ENCODE assay signal across 9 cellular contexts in the genomic region with DNA sequence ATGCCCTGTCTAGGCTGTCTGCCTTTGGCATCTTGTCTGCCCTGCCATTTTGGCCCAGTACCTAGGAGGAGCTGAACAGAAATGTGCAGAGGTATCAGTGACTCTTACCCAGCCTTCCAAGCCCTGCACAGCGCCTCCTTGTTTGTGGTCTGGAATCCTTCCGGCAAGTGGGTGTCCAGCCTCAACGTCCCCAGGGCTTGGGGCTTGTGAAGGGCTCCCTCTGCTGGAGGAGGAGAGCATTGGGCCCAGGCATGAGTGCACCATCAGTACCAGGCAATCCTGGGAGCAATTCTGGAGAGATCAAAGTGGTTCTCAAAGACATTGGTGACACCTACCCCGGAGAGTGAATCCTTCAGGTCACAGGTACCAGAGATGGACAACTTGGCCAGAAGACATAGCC. TPM values are rescaled to one million over a fixed set of nuclear protein-coding genes. Genes with fewer than 3 reads are reported as not detected.
DNase-seq lines count a peak whose midpoint lies in the region; ATAC-seq and TF ChIP-seq lines count a peak whose summit lies in the region.
"Had no signal": no experiment of that assay in that cellular context is flagged by ENCODE, and none has a peak within 500 bp of the region (broad histone marks: within the 10 kb centered on the region; RNA-seq: fewer than 3 reads in every experiment).

No MANE protein-coding gene starts in this region.

- no peaks in the 10 kb centered on the region for H3K36me3 ChIP-seq in breast epithelium
- H3K36me3 ChIP-seq in Peyer's patch = no peaks in the 10 kb centered on the region
- no peaks in the 10 kb centered on the region for H3K36me3 ChIP-seq in testis (ENCODE audit: low read depth, missing control alignments)

- TF ChIP-seq CTCF in MCF 10A (IDR thresholded peaks at IDR 0.05; ENCODE audit: unreplicated experiment) (peak; percentile 14), breast epithelium (IDR thresholded peaks at IDR 0.05) (peak in 1 of 3 donors; percentile 31), Peyer's patch (IDR thresholded peaks at IDR 0.05) (peak in 5 of 6 experiments; percentile 2 to 55 (median 42)), epithelial cell of esophagus (IDR thresholded peaks at IDR 0.05; ENCODE audit: insufficient read depth, low read depth, low read length, missing control alignments) (no peak), omental fat pad (IDR thresholded peaks at IDR 0.05) (no peak), testis (IDR thresholded peaks at IDR 0.05) (peak in 1 of 3 experiments; percentile 29)

- TF ChIP-seq POLR2A in breast epithelium (IDR thresholded peaks at IDR 0.05) (no peak), Peyer's patch (IDR thresholded peaks at IDR 0.05) (no peak), testis (IDR thresholded peaks at IDR 0.05) (no peak)

- WGBS in testis, 2 donors = 78 to 84% methylated on average over 4 of the region's 4 CpGs

- no peak overlapping the region for H3K4me3 Mint-ChIP-seq in MCF 10A (ENCODE audit: unreplicated experiment)

- POLR2A ChIA-PET in MCF 10A (lab: Yijun Ruan, JAX) = no interaction called here

- no peak overlapping the region for H3K4me3 ChIP-seq in breast epithelium
- no peak overlapping the region for H3K4me3 ChIP-seq in Peyer's patch
- H3K4me3 ChIP-seq in epithelial cell of esophagus (ENCODE audit: low read length) = no peak overlapping the region
- H3K4me3 ChIP-seq in testis = no peak overlapping the region

- peaks cover 0 to 14% of the 10 kb centered on the region in 2 donors for H3K27me3 ChIP-seq in breast epithelium
- no peaks in the 10 kb centered on the region for H3K27me3 ChIP-seq in Peyer's patch
- H3K27me3 ChIP-seq in testis = no peaks in the 10 kb centered on the region

- H3K27ac ChIP-seq in breast epithelium = no peak overlapping the region
- H3K27ac ChIP-seq in Peyer's patch = no peak overlapping the region
- H3K27ac ChIP-seq in testis = no peak overlapping the region

- no peaks in the 10 kb centered on the region for H3K4me1 ChIP-seq in breast epithelium
- H3K4me1 ChIP-seq in Peyer's patch = no peaks in the 10 kb centered on the region
- H3K4me1 ChIP-seq in testis = no peaks in the 10 kb centered on the region

- no peaks in the 10 kb centered on the region for H3K4me1 Mint-ChIP-seq in MCF 10A (ENCODE audit: insufficient read depth, unreplicated experiment)

- intact Hi-C loops in MCF 10A (cut with micrococcal nuclease) (no loop called here), breast epithelium (cut with DNase I; ENCODE audit: low total_unique reads) (no loop called here), testis (cut with DNase I; ENCODE audit: low total_unique reads) (no loop called here)

- DNase-seq in MCF 10A (ENCODE audit: unreplicated experiment) (peak; percentile 20), breast epithelium (ENCODE audit: low spot score in 2 of 2) (no peak), Peyer's patch (peak in 1 of 3 donors; percentile 52), epithelial cell of esophagus (ENCODE audit: low read depth) (peak; percentile 2), NCI-H1092 treated with DMSO at 0.1 percent for 48 hours (lab: John Stamatoyannopoulos, UW) (no peak), omental fat pad (ENCODE audit: low spot score) (no peak), testis (no peak)
- DNase-seq in stimulated activated CD4-positive, alpha-beta T cell treated with anti-CD3 and anti-CD28 coated beads, Interleukin-4, amount 100 ng/mL, for 24 hours = peak; percentile 37

- H3K9me3 ChIP-seq in breast epithelium (no peaks in the 10 kb centered on the region), Peyer's patch (no peaks in the 10 kb centered on the region), testis (no peaks in the 10 kb centered on the region)

- no TSS peak for BruUV-seq in MCF 10A (replicated peaks; lab: Mats Ljungman, UMichigan)

- H3K27ac Mint-ChIP-seq in MCF 10A (ENCODE audit: low read depth, unreplicated experiment) = no peak overlapping the region
- H3K27ac Mint-ChIP-seq: activated naive CD4-positive, alpha-beta T cell treated with anti-CD3 and anti-CD28 coated beads, Interleukin-2, amount 50 U/mL, for 72 hours had no signal

- H3K27me3 Mint-ChIP-seq in MCF 10A (ENCODE audit: insufficient read depth, unreplicated experiment) = peaks cover 44% of the 10 kb centered on the region

- H3K36me3 Mint-ChIP-seq in MCF 10A (ENCODE audit: insufficient read depth, unreplicated experiment) = no peaks in the 10 kb centered on the region
- H3K36me3 Mint-ChIP-seq: activated naive CD4-positive, alpha-beta T cell treated with anti-CD3 and anti-CD28 coated beads, Interleukin-2, amount 50 U/mL, for 72 hours had no signal

- no peaks in the 10 kb centered on the region for H3K9me3 Mint-ChIP-seq in MCF 10A (ENCODE audit: unreplicated experiment)
- H3K9me3 Mint-ChIP-seq: activated naive CD4-positive, alpha-beta T cell treated with anti-CD3 and anti-CD28 coated beads, Interleukin-2, amount 50 U/mL, for 72 hours had no signal

- CTCF ChIA-PET in MCF 10A (lab: Yijun Ruan, JAX) = no interaction called here

- ATAC-seq in omental fat pad (ENCODE audit: low FRiP score) = no peak

RNA-seq across cellular contexts. Expression of gene TCL1B, which starts 2.4 kb away (rescaled TPM):
- total RNA-seq in MCF 10A (2022) (not detected in 2 replicates), breast epithelium (not detected), Peyer's patch (not detected), omental fat pad (not detected), testis (1 to 10 TPM; 3.7 to 5.6 TPM)
- 5.1 TPM for polyA plus RNA-seq in testis (ENCODE audit: insufficient read depth, low read depth, low replicate concordance)
- total RNA-seq: activated naive CD4-positive, alpha-beta T cell treated with anti-CD3 and anti-CD28 coated beads, Interleukin-2, amount 50 U/mL, for 72 hours had no signal

RNA-seq across cellular contexts. Expression of gene TCL1A, which starts 30.1 kb away (rescaled TPM):
- total RNA-seq in MCF 10A (2022) (not detected in 2 replicates), breast epithelium (not detected), Peyer's patch (10 to 100 TPM in 1 of 4 donors, 1 to 10 TPM in 1, not detected in 2; 3.2 to 14.9 TPM), omental fat pad (not detected), testis (10 to 100 TPM; 10.2 to 14.1 TPM)
- 13.7 TPM for polyA plus RNA-seq in testis (ENCODE audit: insufficient read depth, low read depth, low replicate concordance)
- total RNA-seq: activated naive CD4-positive, alpha-beta T cell treated with anti-CD3 and anti-CD28 coated beads, Interleukin-2, amount 50 U/mL, for 72 hours had no signal

Comparison
In these comparisons a context has a peak if more than half of its experiments do, and no peak if none do; other contexts are left out.
1. DNase-seq: peak in MCF 10A (single experiment), epithelial cell of esophagus (single experiment) and stimulated activated CD4-positive, alpha-beta T cell treated with anti-CD3 and anti-CD28 coated beads, Interleukin-4, amount 100 ng/mL, for 24 hours (single experiment); none in breast epithelium (0 of 2), NCI-H1092 treated with DMSO at 0.1 percent for 48 hours (single experiment), omental fat pad (single experiment) and testis (single experiment).
2. CTCF ChIP-seq: peak in MCF 10A (single experiment) and Peyer's patch (5 of 6); none in epithelial cell of esophagus (single experiment) and omental fat pad (0 of 3).